ENCODE assay signal across 24 cellular contexts in the genomic region with DNA sequence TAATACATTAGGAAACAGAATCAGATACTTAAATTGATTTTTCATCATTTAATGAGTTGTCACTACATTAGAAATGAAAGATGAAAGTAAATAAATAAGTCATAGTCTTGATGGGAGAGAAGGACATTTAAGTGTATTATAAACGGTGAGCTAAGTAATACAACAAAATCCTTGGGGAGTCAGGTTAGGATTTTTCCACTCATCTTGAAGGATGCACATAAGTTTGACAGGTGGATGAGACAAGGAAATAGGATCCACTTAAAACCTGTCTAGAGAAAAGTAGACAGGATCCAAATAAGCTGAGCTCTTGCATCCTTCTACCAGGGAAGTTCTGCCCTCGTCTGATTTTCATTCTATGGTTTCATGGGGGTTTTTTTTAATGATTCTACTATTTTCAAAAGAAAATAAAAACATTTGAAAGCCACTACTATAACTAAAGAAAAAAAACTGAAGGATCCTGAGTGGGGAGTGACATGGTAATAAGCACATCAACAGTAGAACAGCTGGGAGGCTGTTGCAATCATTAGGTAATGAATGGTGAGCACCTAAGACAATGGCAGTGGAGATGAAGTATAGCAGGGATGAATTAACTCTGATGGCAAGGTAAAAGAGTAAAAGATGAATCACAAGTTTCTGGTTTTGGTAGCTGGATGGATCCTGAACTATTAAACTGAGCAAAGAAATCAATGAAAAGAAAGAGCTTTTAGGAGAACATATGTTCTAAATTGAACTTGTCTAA. TPM values are rescaled to one million over a fixed set of nuclear protein-coding genes. Genes with fewer than 3 reads are reported as not detected.
DNase-seq lines count a peak whose midpoint lies in the region; ATAC-seq, FAIRE-seq and TF ChIP-seq lines count a peak whose summit lies in the region.
"Had no signal": no experiment of that assay in that cellular context is flagged by ENCODE, and none has a peak within 500 bp of the region (broad histone marks: within the 10 kb centered on the region; RNA-seq: fewer than 3 reads in every experiment).

No MANE protein-coding gene starts in this region.

- no peak overlapping the region for H3K4me3 Mint-ChIP-seq in activated CD4-positive, alpha-beta T cell treated with anti-CD3 and anti-CD28 coated beads for 36 hours
- H3K4me3 Mint-ChIP-seq: CD4-positive, alpha-beta T cell; HFFc6 had no signal

- H3K27ac Mint-ChIP-seq in activated CD4-positive, alpha-beta T cell treated with anti-CD3 and anti-CD28 coated beads for 36 hours = no peak overlapping the region
- H3K27ac Mint-ChIP-seq: CD4-positive, alpha-beta T cell; HFFc6 had no signal

- no peaks in the 10 kb centered on the region for H3K27me3 ChIP-seq in bronchial epithelial cell (ENCODE audit: control insufficient read depth, insufficient read depth, low read length)
- H3K27me3 ChIP-seq in tibial artery = no peaks in the 10 kb centered on the region
- H3K27me3 ChIP-seq: BLaER1 treated with 17β-estradiol and CSF1 and Interleukin-3, amounts not matched to agents 10 nM and 100 nM had no signal

- intact Hi-C loops in activated CD4-positive, alpha-beta T cell treated with anti-CD3 and anti-CD28 coated beads for 36 hours (cut with DNase I, micrococcal nuclease) = no loop called here
- intact Hi-C loops in tibial artery (cut with DNase I; ENCODE audit: low total_unique reads) = no loop called here

- peaks cover 0 to 8% (median 0%) of the 10 kb centered on the region in 3 donors for H3K9me3 ChIP-seq in tibial artery
- H3K9me3 ChIP-seq: A549, HAP-1, SK-N-SH had no signal

- FAIRE-seq in bronchial epithelial cell (lab: Jason Lieb, UNC) = no peak
- FAIRE-seq: A549, GM18507 had no signal

- POLR2A ChIA-PET in activated CD4-positive, alpha-beta T cell treated with anti-CD3 and anti-CD28 coated beads for 36 hours (lab: Charles Lee) = no interaction called here

- TF ChIP-seq CTCF in bronchial epithelial cell (IDR thresholded peaks at IDR 0.05; ENCODE audit: insufficient read depth, low read length, severe bottlenecking) = no peak
- TF ChIP-seq CTCF in tibial artery (IDR thresholded peaks at IDR 0.05) = no peak

- peak; percentile 22 for DNase-seq in LHCN-M2 (ENCODE audit: low read depth)
- peak; percentile 35 for DNase-seq in NCI-H524 treated with DMSO at 0.1 percent for 48 hours (lab: John Stamatoyannopoulos, UW)
- peak; percentile 34 for DNase-seq in bronchial epithelial cell (ENCODE audit: low read depth)
- peak; percentile 4 for DNase-seq in kidney tubule cell (ENCODE audit: low spot score)
- no peak for DNase-seq in activated CD4-positive, alpha-beta T cell treated with anti-CD3 and anti-CD28 coated beads for 36 hours
- DNase-seq in tibial artery = no peak
- DNase-seq: AML-193; CD4-positive, alpha-beta T cell; GOT3; HFFc6; KBM-7; MM.1S; NCI-H1048; NCI-H1694; NCI-H2081 treated with DMSO at 0.1 percent for 48 hours; NCI-H446 treated with DMSO at 0.1 percent for 48 hours; NCI-H526 treated with DMSO at 0.1 percent for 48 hours; SK-N-SH had no signal

- no peaks in the 10 kb centered on the region for H3K4me1 ChIP-seq in tibial artery
- H3K4me1 ChIP-seq: A549 had no signal

- no peak overlapping the region for H3K4me3 ChIP-seq in bronchial epithelial cell (ENCODE audit: low read depth, low read length)
- no peak overlapping the region for H3K4me3 ChIP-seq in tibial artery
- H3K4me3 ChIP-seq: A549; BLaER1 treated with 17β-estradiol and CSF1 and Interleukin-3, amounts not matched to agents 10 nM and 100 nM; HAP-1 had no signal

- H3K9me3 Mint-ChIP-seq in activated CD4-positive, alpha-beta T cell treated with anti-CD3 and anti-CD28 coated beads for 36 hours (ENCODE audit: low read depth) = no peaks in the 10 kb centered on the region
- H3K9me3 Mint-ChIP-seq: CD4-positive, alpha-beta T cell; HFFc6 had no signal

- H3K27ac ChIP-seq in tibial artery = no peak overlapping the region
- H3K27ac ChIP-seq: A549 had no signal

- H3K4me1 Mint-ChIP-seq in activated CD4-positive, alpha-beta T cell treated with anti-CD3 and anti-CD28 coated beads for 36 hours = peaks cover 4% of the 10 kb centered on the region

- no peaks in the 10 kb centered on the region for H3K27me3 Mint-ChIP-seq in activated CD4-positive, alpha-beta T cell treated with anti-CD3 and anti-CD28 coated beads for 36 hours
- H3K27me3 Mint-ChIP-seq: CD4-positive, alpha-beta T cell had no signal

- peaks cover 11% of the 10 kb centered on the region for H3K36me3 Mint-ChIP-seq in activated CD4-positive, alpha-beta T cell treated with anti-CD3 and anti-CD28 coated beads for 36 hours (ENCODE audit: low read depth)

- H3K36me3 ChIP-seq in bronchial epithelial cell (ENCODE audit: control insufficient read depth, insufficient read depth, low read length) = no peaks in the 10 kb centered on the region
- peaks cover 0 to under 1% (median 0%) of the 10 kb centered on the region in 3 donors for H3K36me3 ChIP-seq in tibial artery
- H3K36me3 ChIP-seq: HAP-1 had no signal

- CTCF ChIA-PET in activated CD4-positive, alpha-beta T cell treated with anti-CD3 and anti-CD28 coated beads for 36 hours (lab: Charles Lee) = interaction anchor here (0.7 to 1.1 kb wide), 2 partner anchors 63 to 69 kb away, joined by 3 read pairs; no protein-coding TSS in a partner anchor

- ATAC-seq in activated CD4-positive, alpha-beta T cell treated with anti-CD3 and anti-CD28 coated beads for 36 hours = no peak
- no peak for ATAC-seq in GM18502 (IDR thresholded peaks at IDR 0.05; ENCODE audit: poor library complexity, unreplicated experiment)
- ATAC-seq in HG03108 (IDR thresholded peaks at IDR 0.05; ENCODE audit: unreplicated experiment) = no peak
- ATAC-seq: A549 had no signal

RNA-seq across cellular contexts. Expression of a gene that starts 17.0 kb away (rescaled TPM):
- 9.2 and 10.4 TPM in 2 replicates for total RNA-seq in LHCN-M2 (2014; rRNA removed)
- polyA plus RNA-seq in LHCN-M2 (2012) = 2.2 TPM
- total RNA-seq in bronchial epithelial cell = 2.4 and 6.6 TPM in 2 replicates
- 10 to 100 TPM; 18.6 to 21.6 TPM for total RNA-seq in activated CD4-positive, alpha-beta T cell treated with anti-CD3 and anti-CD28 coated beads for 36 hours

RNA-seq across cellular contexts. Expression of a gene that starts 30.9 kb away (rescaled TPM):
- 0.29 TPM in 1 of 2 replicates, not detected in the other for total RNA-seq in LHCN-M2 (2014; rRNA removed)
- polyA plus RNA-seq in LHCN-M2 (2012) = 0.09 TPM
- not detected in 2 replicates for total RNA-seq in bronchial epithelial cell
- not detected for total RNA-seq in activated CD4-positive, alpha-beta T cell treated with anti-CD3 and anti-CD28 coated beads for 36 hours
- total RNA-seq: CD4-positive, alpha-beta T cell; HFFc6 had no signal
- polyA plus RNA-seq: A549, SK-N-SH had no signal

Comparison
In these comparisons a context has a peak if more than half of its experiments do, and no peak if none do; other contexts are left out.
1. DNase-seq: peak in LHCN-M2 (single experiment), NCI-H524 treated with DMSO at 0.1 percent for 48 hours (single experiment), bronchial epithelial cell (single experiment) and kidney tubule cell (single experiment); none in activated CD4-positive, alpha-beta T cell treated with anti-CD3 and anti-CD28 coated beads for 36 hours (single experiment) and tibial artery (0 of 2).